Comparison of ENCODE assay signal across 28 cellular contexts in the genomic region with DNA sequence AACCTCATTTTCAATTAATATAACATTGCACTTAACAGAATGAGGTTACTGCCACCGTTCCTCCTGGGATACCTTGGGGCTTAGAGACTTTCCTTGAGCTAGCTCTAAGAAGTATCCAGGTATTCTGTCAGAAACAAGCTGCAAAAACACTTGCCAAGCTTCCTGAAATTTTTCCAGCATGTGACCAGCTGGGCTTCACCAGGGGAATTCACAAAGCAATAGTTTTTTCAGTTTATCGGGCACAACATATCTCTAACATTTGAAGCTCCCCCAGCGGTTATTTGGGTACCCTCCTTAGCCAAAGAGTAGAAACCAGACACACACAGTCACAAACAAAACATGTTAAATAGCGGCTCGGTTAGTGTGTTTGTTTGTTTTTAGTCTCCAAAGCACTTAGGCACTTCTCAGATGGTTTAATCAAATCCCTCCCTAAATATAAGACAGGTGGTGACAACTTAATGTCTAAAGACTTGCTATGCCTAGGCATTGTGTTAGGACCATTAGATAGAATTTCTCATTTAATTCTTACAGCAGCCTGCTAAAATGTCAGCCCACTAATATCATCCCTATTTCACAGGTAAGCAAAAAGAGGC.
"Had no signal": no experiment of that assay in that cellular context is flagged by ENCODE, and none has a peak within 500 bp of the region (broad histone marks: within the 10 kb centered on the region; RNA-seq: fewer than 3 reads in every experiment).

No MANE protein-coding gene starts in this region.

- H3K27me3 ChIP-seq: ascending aorta, body of pancreas, breast epithelium, MG63, SJCRH30 had no signal

- H3K4me3 ChIP-seq: ascending aorta, body of pancreas, breast epithelium, MG63, SJCRH30, SK-N-MC had no signal

- H3K27ac Mint-ChIP-seq: activated CD4-positive, alpha-beta T cell treated with anti-CD3 and anti-CD28 coated beads, Interleukin-2, amount 10 ng/mL, durations not matched to agents 7 days and 5 days; activated CD8-positive, alpha-beta T cell treated with anti-CD3 and anti-CD28 coated beads, Interleukin-2, amount 10 ng/mL, durations not matched to agents 7 days and 5 days; activated naive CD4-positive, alpha-beta T cell treated with anti-CD3 and anti-CD28 coated beads, Interleukin-2, amount 50 U/mL, for 24 hours; activated naive CD8-positive, alpha-beta T cell treated with anti-CD3 and anti-CD28 coated beads, Interleukin-2, amount 10 ng/mL, durations not matched to agents 7 days and 5 days; activated T-cell treated with anti-CD3 and anti-CD28 coated beads, Interleukin-2, amount 50 U/mL, for 24 hours; activated T-helper 2 cell treated with anti-CD3 and anti-CD28 coated beads, Interferon-gamma antibody, Interleukin-2, Interleukin-4, amounts not matched to agents 10 μg/mL and 5 μg/mL and 100 μg/mL, durations not matched to agents 14 hours and 24 hours and 36 hours had no signal

- H3K4me1 ChIP-seq: ascending aorta, breast epithelium, SJCRH30 had no signal

- H3K4me1 Mint-ChIP-seq: activated naive CD4-positive, alpha-beta T cell treated with anti-CD3 and anti-CD28 coated beads, Interleukin-2, amount 50 U/mL, for 24 hours had no signal

- H3K36me3 ChIP-seq: ascending aorta, breast epithelium, MG63, SJCRH30 had no signal

- H3K4me3 Mint-ChIP-seq: activated CD4-positive, alpha-beta T cell treated with anti-CD3 and anti-CD28 coated beads, Interleukin-2, amount 10 ng/mL, durations not matched to agents 7 days and 5 days; activated CD8-positive, alpha-beta T cell treated with anti-CD3 and anti-CD28 coated beads, Interleukin-2, amount 10 ng/mL, durations not matched to agents 7 days and 5 days; activated naive CD4-positive, alpha-beta T cell treated with anti-CD3 and anti-CD28 coated beads, Interleukin-2, amount 50 U/mL, for 24 hours; activated naive CD8-positive, alpha-beta T cell treated with anti-CD3 and anti-CD28 coated beads, Interleukin-2, amount 10 ng/mL, durations not matched to agents 7 days and 5 days; activated T-cell treated with anti-CD3 and anti-CD28 coated beads, Interleukin-2, amount 50 U/mL, for 24 hours had no signal

- H3K9me3 Mint-ChIP-seq: activated CD4-positive, alpha-beta T cell treated with anti-CD3 and anti-CD28 coated beads, Interleukin-2, amount 10 ng/mL, durations not matched to agents 7 days and 5 days; activated naive CD4-positive, alpha-beta T cell treated with anti-CD3 and anti-CD28 coated beads, Interleukin-2, amount 50 U/mL, for 24 hours; activated naive CD8-positive, alpha-beta T cell treated with anti-CD3 and anti-CD28 coated beads, Interleukin-2, amount 10 ng/mL, durations not matched to agents 7 days and 5 days; activated T-cell treated with anti-CD3 and anti-CD28 coated beads, Interleukin-2, amount 50 U/mL, for 24 hours; activated T-helper 2 cell treated with anti-CD3 and anti-CD28 coated beads, Interferon-gamma antibody, Interleukin-2, Interleukin-4, amounts not matched to agents 10 μg/mL and 5 μg/mL and 100 μg/mL, durations not matched to agents 14 hours and 24 hours and 36 hours had no signal

- H3K27me3 Mint-ChIP-seq: activated CD4-positive, alpha-beta T cell treated with anti-CD3 and anti-CD28 coated beads, Interleukin-2, amount 10 ng/mL, durations not matched to agents 7 days and 5 days; activated T-cell treated with anti-CD3 and anti-CD28 coated beads, Interleukin-2, amount 50 U/mL, for 24 hours had no signal

- H3K9me3 ChIP-seq: ascending aorta, body of pancreas, breast epithelium, MG63, SJCRH30 had no signal

- DNase-seq: activated CD4-positive, alpha-beta T cell treated with anti-CD3 and anti-CD28 coated beads, Interleukin-2, amount 10 ng/mL, durations not matched to agents 7 days and 5 days; activated CD4-positive, alpha-beta T cell treated with anti-CD3 and anti-CD28 coated beads, Interleukin-2, amount 50 U/mL, for 48 hours; activated CD8-positive, alpha-beta T cell treated with anti-CD3 and anti-CD28 coated beads, Interleukin-2, amount 10 ng/mL, durations not matched to agents 7 days and 5 days; activated gamma-delta T cell; activated naive CD4-positive, alpha-beta T cell treated with Interleukin-2 at 50 U/mL for 16 hours; activated naive CD8-positive, alpha-beta T cell treated with anti-CD3 and anti-CD28 coated beads, Interleukin-2, amount 10 ng/mL, durations not matched to agents 7 days and 5 days; activated T-cell treated with anti-CD3 and anti-CD28 coated beads, Interleukin-2, amount 50 U/mL, for 24 hours; amygdala; body of pancreas; Kasumi-1; KG1; MG63; NCI-H1048; NCI-H1105 treated with DMSO at 0.1 percent for 48 hours; NCI-H1436; NCI-H1694; NCI-H1930; NCI-H2081 treated with DMSO at 0.1 percent for 48 hours; NCI-H345; NCI-H524 treated with DMSO at 0.1 percent for 48 hours; SHP77; SJCRH30 had no signal

- H3K36me3 Mint-ChIP-seq: activated naive CD4-positive, alpha-beta T cell treated with anti-CD3 and anti-CD28 coated beads, Interleukin-2, amount 50 U/mL, for 24 hours; activated naive CD8-positive, alpha-beta T cell treated with anti-CD3 and anti-CD28 coated beads, Interleukin-2, amount 10 ng/mL, durations not matched to agents 7 days and 5 days had no signal

- FAIRE-seq: TTC549 had no signal

- H3K27ac ChIP-seq: ascending aorta, breast epithelium, SJCRH30, SK-N-MC had no signal
